ENCODE assay signal across 20 cellular contexts in the genomic region with DNA sequence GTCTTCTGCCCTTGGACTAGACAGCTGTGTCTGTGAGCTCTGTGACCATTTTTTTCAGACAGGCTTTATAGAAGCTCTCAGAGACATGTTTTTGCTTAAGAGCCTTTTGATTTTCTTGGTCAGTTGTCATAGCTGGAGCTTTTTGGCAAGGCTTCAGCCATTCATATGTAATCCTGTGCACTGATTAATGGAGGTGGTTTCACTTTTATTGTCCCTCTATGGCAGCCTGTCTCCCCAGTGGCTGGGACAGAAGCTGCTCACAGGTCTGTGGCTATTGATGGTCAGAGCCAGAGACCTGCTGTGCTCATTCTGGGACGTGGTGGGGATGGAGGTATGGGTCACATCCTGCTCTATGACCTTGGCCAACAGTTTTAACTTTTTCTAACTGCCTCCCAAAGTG. TPM values are rescaled to one million over a fixed set of nuclear protein-coding genes. Genes with fewer than 3 reads are reported as not detected.
A peak's percentile ranks its signal among the peaks of the same experiment; 100 is the strongest.
DNase-seq lines count a peak whose midpoint lies in the region; ATAC-seq and TF ChIP-seq lines count a peak whose summit lies in the region.
"Had no signal": no experiment of that assay in that cellular context is flagged by ENCODE, and none has a peak within 500 bp of the region (broad histone marks: within the 10 kb centered on the region; RNA-seq: fewer than 3 reads in every experiment).

No MANE protein-coding gene starts in this region.

- TF ChIP-seq CTCF in coronary artery (IDR thresholded peaks at IDR 0.05) = no peak

- no peak overlapping the region for H3K4me3 ChIP-seq in coronary artery
- H3K4me3 ChIP-seq: A549, BLaER1, SK-N-MC had no signal

- DNase-seq in EH (ENCODE audit: low read depth) (peak; percentile 11), M059J (ENCODE audit: low read depth) (peak; percentile 4), dermis microvascular lymphatic vessel endothelial cell (ENCODE audit: low read depth in 2 of 2) (peak; percentile 14 to 17), left lobe of liver (ENCODE audit: low spot score) (no peak), NCI-H82 treated with DMSO at 0.1 percent for 48 hours (lab: John Stamatoyannopoulos, UW; ENCODE audit: unreplicated experiment) (no peak), globus pallidus (ENCODE audit: low spot score) (no peak), coronary artery (ENCODE audit: low spot score) (no peak)
- DNase-seq: CD4-positive, alpha-beta memory T cell; DMS153; HFFc6; NCI-H1417 treated with DMSO at 0.1 percent for 48 hours; NCI-H1930; NCI-H226; NCI-H524; NK-92 treated with Interleukin-12 subunit alpha and Interleukin-12 subunit beta, amount 100 ng/mL, for 24 hours; Right ventricle myocardium superior had no signal

- ATAC-seq in left lobe of liver = peak; percentile 33
- ATAC-seq: A549 had no signal

- H3K27ac ChIP-seq in coronary artery = no peak overlapping the region
- H3K27ac ChIP-seq: A549, BLaER1, SK-N-MC had no signal

RNA-seq across cellular contexts. Expression of gene ITGA9, which starts 51.0 kb away (rescaled TPM):
- total RNA-seq in M059J (2014; rRNA removed; shearing (Covaris generic)) = 0.15 TPM in 1 of 2 replicates, not detected in the other
- total RNA-seq in dermis microvascular lymphatic vessel endothelial cell (27.7 and 44.4 TPM in 2 replicates), left lobe of liver (14.9 TPM)
- total RNA-seq: HFFc6, MCF 10A had no signal

Comparison
In these comparisons a context has a peak if more than half of its experiments do, and no peak if none do; other contexts are left out.
1. DNase-seq: peak in EH (single experiment), M059J (single experiment) and dermis microvascular lymphatic vessel endothelial cell (2 of 2); none in left lobe of liver (single experiment), NCI-H82 treated with DMSO at 0.1 percent for 48 hours (single experiment), globus pallidus (single experiment) and coronary artery (single experiment).
2. RNA of gene ITGA9, which starts 51.0 kb away (total RNA-seq): 27.7 to 44.4 TPM in dermis microvascular lymphatic vessel endothelial cell and 14.9 TPM in left lobe of liver (single experiment); 0.15 TPM in M059J; every median in the first group is over 10 times any median in the second.